ENCODE assay signal across 4 cellular contexts in the genomic region with DNA sequence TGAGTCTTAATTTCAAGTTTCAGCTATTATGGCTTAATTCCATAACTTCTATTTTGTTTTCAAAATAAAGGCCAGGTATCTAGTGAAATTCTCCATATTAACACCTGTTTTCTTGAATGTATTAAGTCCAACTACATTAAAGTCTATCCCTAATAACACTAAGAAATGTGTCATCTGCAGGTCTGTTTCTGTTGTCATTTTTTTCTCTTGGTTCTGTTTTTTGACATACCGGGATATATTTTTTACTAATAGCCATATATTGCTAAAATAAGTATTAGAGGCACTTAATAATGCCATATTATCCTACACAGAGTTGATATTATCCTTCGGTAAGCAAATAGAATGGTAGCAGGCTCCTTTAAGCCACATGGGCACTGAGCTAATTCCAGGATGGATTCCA.
TF ChIP-seq lines count a peak whose summit lies in the region.

No MANE protein-coding gene starts in this region.

TF ChIP-seq in SK-N-SH treated with all-trans-retinoic acid at 6 μM for 48 hours, 23 proteins besides CTCF, POLR2A, EP300 and RAD21 (continued from another document):
- TF ChIP-seq ZNF8 (CRISPR knock-in tag; IDR thresholded peaks at IDR 0.05) (peak; percentile 99), CSRNP3 (CRISPR knock-in tag; IDR thresholded peaks at IDR 0.05) (no peak), ISL1 (CRISPR knock-in tag; IDR thresholded peaks at IDR 0.05) (no peak), ZFP3 (CRISPR knock-in tag; IDR thresholded peaks at IDR 0.05) (no peak), ZNF565 (CRISPR knock-in tag; conservative IDR thresholded peaks at IDR 0.05; ENCODE audit: low read depth) (no peak), ZFP30 (CRISPR knock-in tag; IDR thresholded peaks at IDR 0.05) (no peak)
- TF ChIP-seq, protein P1, sequence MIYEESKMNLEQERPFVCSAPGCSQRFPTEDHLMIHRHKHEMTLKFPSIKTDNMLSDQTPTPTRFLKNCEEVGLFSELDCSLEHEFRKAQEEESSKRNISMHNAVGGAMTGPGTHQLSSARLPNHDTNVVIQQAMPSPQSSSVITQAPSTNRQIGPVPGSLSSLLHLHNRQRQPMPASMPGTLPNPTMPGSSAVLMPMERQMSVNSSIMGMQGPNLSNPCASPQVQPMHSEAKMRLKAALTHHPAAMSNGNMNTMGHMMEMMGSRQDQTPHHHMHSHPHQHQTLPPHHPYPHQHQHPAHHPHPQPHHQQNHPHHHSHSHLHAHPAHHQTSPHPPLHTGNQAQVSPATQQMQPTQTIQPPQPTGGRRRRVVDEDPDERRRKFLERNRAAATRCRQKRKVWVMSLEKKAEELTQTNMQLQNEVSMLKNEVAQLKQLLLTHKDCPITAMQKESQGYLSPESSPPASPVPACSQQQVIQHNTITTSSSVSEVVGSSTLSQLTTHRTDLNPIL (CRISPR knock-in tag; IDR thresholded peaks at IDR 0.05; ENCODE audit: low read depth) = no peak
- TF ChIP-seq, protein P2, sequence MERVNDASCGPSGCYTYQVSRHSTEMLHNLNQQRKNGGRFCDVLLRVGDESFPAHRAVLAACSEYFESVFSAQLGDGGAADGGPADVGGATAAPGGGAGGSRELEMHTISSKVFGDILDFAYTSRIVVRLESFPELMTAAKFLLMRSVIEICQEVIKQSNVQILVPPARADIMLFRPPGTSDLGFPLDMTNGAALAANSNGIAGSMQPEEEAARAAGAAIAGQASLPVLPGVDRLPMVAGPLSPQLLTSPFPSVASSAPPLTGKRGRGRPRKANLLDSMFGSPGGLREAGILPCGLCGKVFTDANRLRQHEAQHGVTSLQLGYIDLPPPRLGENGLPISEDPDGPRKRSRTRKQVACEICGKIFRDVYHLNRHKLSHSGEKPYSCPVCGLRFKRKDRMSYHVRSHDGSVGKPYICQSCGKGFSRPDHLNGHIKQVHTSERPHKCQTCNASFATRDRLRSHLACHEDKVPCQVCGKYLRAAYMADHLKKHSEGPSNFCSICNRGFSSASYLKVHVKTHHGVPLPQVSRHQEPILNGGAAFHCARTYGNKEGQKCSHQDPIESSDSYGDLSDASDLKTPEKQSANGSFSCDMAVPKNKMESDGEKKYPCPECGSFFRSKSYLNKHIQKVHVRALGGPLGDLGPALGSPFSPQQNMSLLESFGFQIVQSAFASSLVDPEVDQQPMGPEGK (CRISPR knock-in tag; IDR thresholded peaks at IDR 0.05; ENCODE audit: borderline replicate concordance) = no peak

TF ChIP-seq in SK-N-SH, 30 proteins besides CTCF, POLR2A, EP300 and RAD21 (continued from another document and continues in another):
- TF ChIP-seq NRF1 (IDR thresholded peaks at IDR 0.05; ENCODE audit: low read depth, low read length) (no peak), RXRA (IDR thresholded peaks at IDR 0.05; ENCODE audit: borderline replicate concordance, low read depth) (no peak), ELF1 (IDR thresholded peaks at IDR 0.05) (no peak), TAF1 (IDR thresholded peaks at IDR 0.05; ENCODE audit: borderline replicate concordance, low read depth, low read length) (no peak), USF1 (IDR thresholded peaks at IDR 0.05; ENCODE audit: borderline replicate concordance, low read depth) (no peak), GATA2 (CRISPR knock-in tag; IDR thresholded peaks at IDR 0.05) (no peak), YY1 (IDR thresholded peaks at IDR 0.05; ENCODE audit: low read depth) (no peak), FOXM1 (IDR thresholded peaks at IDR 0.05; ENCODE audit: low read depth) (no peak), POLR2AphosphoS5 (IDR thresholded peaks at IDR 0.05; ENCODE audit: low read depth, low read length) (no peak)
- TF ChIP-seq, protein P3, sequence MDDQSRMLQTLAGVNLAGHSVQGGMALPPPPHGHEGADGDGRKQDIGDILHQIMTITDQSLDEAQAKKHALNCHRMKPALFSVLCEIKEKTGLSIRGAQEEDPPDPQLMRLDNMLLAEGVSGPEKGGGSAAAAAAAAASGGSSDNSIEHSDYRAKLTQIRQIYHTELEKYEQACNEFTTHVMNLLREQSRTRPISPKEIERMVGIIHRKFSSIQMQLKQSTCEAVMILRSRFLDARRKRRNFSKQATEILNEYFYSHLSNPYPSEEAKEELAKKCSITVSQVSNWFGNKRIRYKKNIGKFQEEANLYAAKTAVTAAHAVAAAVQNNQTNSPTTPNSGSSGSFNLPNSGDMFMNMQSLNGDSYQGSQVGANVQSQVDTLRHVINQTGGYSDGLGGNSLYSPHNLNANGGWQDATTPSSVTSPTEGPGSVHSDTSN (IDR thresholded peaks at IDR 0.05) = no peak
- TF ChIP-seq, protein P4, sequence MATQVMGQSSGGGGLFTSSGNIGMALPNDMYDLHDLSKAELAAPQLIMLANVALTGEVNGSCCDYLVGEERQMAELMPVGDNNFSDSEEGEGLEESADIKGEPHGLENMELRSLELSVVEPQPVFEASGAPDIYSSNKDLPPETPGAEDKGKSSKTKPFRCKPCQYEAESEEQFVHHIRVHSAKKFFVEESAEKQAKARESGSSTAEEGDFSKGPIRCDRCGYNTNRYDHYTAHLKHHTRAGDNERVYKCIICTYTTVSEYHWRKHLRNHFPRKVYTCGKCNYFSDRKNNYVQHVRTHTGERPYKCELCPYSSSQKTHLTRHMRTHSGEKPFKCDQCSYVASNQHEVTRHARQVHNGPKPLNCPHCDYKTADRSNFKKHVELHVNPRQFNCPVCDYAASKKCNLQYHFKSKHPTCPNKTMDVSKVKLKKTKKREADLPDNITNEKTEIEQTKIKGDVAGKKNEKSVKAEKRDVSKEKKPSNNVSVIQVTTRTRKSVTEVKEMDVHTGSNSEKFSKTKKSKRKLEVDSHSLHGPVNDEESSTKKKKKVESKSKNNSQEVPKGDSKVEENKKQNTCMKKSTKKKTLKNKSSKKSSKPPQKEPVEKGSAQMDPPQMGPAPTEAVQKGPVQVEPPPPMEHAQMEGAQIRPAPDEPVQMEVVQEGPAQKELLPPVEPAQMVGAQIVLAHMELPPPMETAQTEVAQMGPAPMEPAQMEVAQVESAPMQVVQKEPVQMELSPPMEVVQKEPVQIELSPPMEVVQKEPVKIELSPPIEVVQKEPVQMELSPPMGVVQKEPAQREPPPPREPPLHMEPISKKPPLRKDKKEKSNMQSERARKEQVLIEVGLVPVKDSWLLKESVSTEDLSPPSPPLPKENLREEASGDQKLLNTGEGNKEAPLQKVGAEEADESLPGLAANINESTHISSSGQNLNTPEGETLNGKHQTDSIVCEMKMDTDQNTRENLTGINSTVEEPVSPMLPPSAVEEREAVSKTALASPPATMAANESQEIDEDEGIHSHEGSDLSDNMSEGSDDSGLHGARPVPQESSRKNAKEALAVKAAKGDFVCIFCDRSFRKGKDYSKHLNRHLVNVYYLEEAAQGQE (IDR thresholded peaks at IDR 0.05; ENCODE audit: low read depth, low read length) = no peak

TF ChIP-seq in HEK293, 187 proteins besides CTCF, POLR2A, EP300 and RAD21 (continued from another document):
- TF ChIP-seq TRIM28 (IDR thresholded peaks at IDR 0.05; ENCODE audit: borderline replicate concordance, low read length) (peak; percentile 32; the same call in 1 of the 2 replicates), ZNF157 (tag by site-specific recombination; IDR thresholded peaks at IDR 0.05) (no peak)

TF ChIP-seq in H1, 55 proteins besides CTCF, POLR2A, EP300 and RAD21:
- TF ChIP-seq KDM1A (IDR thresholded peaks at IDR 0.05; ENCODE audit: borderline replicate concordance, low read length) (0 out of 2 replicates have a peak, but pooled peaks have one; percentile 35), CHD1 (IDR thresholded peaks at IDR 0.05; ENCODE audit: low read depth, low read length) (no peak)
